In genomic region chr19:16587031-16588023, GRCh38 we compare ENCODE assay signal across 8 cellular contexts. TPM values are rescaled to one million over a fixed set of nuclear protein-coding genes. Genes with fewer than 3 reads are reported as not detected.
A peak's percentile ranks its signal among the peaks of the same experiment; 100 is the strongest.
DNase-seq lines count a peak whose midpoint lies in the region; ATAC-seq and TF ChIP-seq lines count a peak whose summit lies in the region.

No MANE protein-coding gene starts in this region.

- peak overlapping the region; percentile 62 to 87 for H3K4me3 Mint-ChIP-seq in CD14-positive monocyte
- peak overlapping the region; percentile 77 for H3K4me3 Mint-ChIP-seq in activated CD4-positive, alpha-beta memory T cell treated with anti-CD3 and anti-CD28 coated beads, Interleukin-2, amount 10 ng/mL, durations not matched to agents 7 days and 5 days
- H3K4me3 Mint-ChIP-seq in endothelial cell (ENCODE audit: unreplicated experiment), result peak overlapping the region; percentile 75

- H3K36me3 ChIP-seq in osteoblast (ENCODE audit: insufficient read depth, low read length) (no peaks in the 10 kb centered on the region), prostate gland (no peaks in the 10 kb centered on the region)

- TF ChIP-seq POLR2A in prostate gland (IDR thresholded peaks at IDR 0.05), result no peak

- intact Hi-C loops in CD14-positive monocyte (cut with micrococcal nuclease) (loop anchor here in 1 of 2 donors (2.0 to 10.0 kb wide), 3 partner anchors 15 to 143 kb away; partner anchors contain the start of genes CHERP and SLC35E1), prostate gland (cut with DNase I) (no loop called here)

- H3K9me3 Mint-ChIP-seq in CD14-positive monocyte (no peaks in the 10 kb centered on the region), endothelial cell (ENCODE audit: unreplicated experiment) (no peaks in the 10 kb centered on the region)
- no peaks in the 10 kb centered on the region for H3K9me3 Mint-ChIP-seq in activated CD4-positive, alpha-beta memory T cell treated with anti-CD3 and anti-CD28 coated beads, Interleukin-2, amount 10 ng/mL, durations not matched to agents 7 days and 5 days

- POLR2A ChIA-PET in activated CD4-positive, alpha-beta memory T cell treated with anti-CD3 and anti-CD28 coated beads, Interleukin-2, amount 10 ng/mL, durations not matched to agents 7 days and 5 days (lab: Charles Lee), result interaction anchor here (0.8 to 9.9 kb wide), 17 partner anchors 11 to 489 kb away, joined by 3 to 136 read pairs (median 6); partner anchors contain the start of genes HAUS8, MED26, MYO9B and SLC35E1

- H3K4me2 ChIP-seq in osteoblast (ENCODE audit: insufficient read depth, low read length), result no peak overlapping the region

- peak; percentile 90 for DNase-seq in CD14-positive monocyte (ENCODE audit: low spot score)
- peak; percentile 15 for DNase-seq in M059J (ENCODE audit: low read depth)
- DNase-seq in activated CD4-positive, alpha-beta memory T cell treated with anti-CD3 and anti-CD28 coated beads, Interleukin-2, amount 10 ng/mL, durations not matched to agents 7 days and 5 days, result peak; percentile 69
- no peak for DNase-seq in endothelial cell (ENCODE audit: low spot score)
- DNase-seq in osteoblast (ENCODE audit: insufficient read length, low spot score, missing footprints), result peak; percentile 88
- DNase-seq in prostate gland (ENCODE audit: low spot score), result no peak
- DNase-seq in LoVo (ENCODE audit: low spot score), result no peak

- H3K4me1 Mint-ChIP-seq in CD14-positive monocyte (peaks cover 74% of the 10 kb centered on the region), endothelial cell (ENCODE audit: unreplicated experiment) (peaks cover 74% of the 10 kb centered on the region)
- peaks cover 92% of the 10 kb centered on the region for H3K4me1 Mint-ChIP-seq in activated CD4-positive, alpha-beta memory T cell treated with anti-CD3 and anti-CD28 coated beads, Interleukin-2, amount 10 ng/mL, durations not matched to agents 7 days and 5 days

- H4K20me1 ChIP-seq in osteoblast (ENCODE audit: insufficient read depth, low read length), result peaks cover 93% of the 10 kb centered on the region

- no peak overlapping the region for H3K4me3 ChIP-seq in osteoblast (ENCODE audit: insufficient read depth, low read length)
- no peak overlapping the region for H3K4me3 ChIP-seq in prostate gland

- H3K27ac ChIP-seq in osteoblast (ENCODE audit: low read depth, low read length) (no peak overlapping the region), prostate gland (peak overlapping the region in 1 of 2 donors; percentile 11)

- H3K36me3 Mint-ChIP-seq in CD14-positive monocyte, result peaks cover 5 to 8% of the 10 kb centered on the region in 2 donors
- peaks cover 4% of the 10 kb centered on the region for H3K36me3 Mint-ChIP-seq in activated CD4-positive, alpha-beta memory T cell treated with anti-CD3 and anti-CD28 coated beads, Interleukin-2, amount 10 ng/mL, durations not matched to agents 7 days and 5 days (ENCODE audit: low read depth)
- no peaks in the 10 kb centered on the region for H3K36me3 Mint-ChIP-seq in endothelial cell (ENCODE audit: low read depth, unreplicated experiment)

- 26% methylated on average over 23 of the region's 23 CpGs for WGBS in prostate gland

- H3K27ac Mint-ChIP-seq in CD14-positive monocyte, result peak overlapping the region; percentile 96 to 98 (median 97)
- H3K27ac Mint-ChIP-seq in activated CD4-positive, alpha-beta memory T cell treated with anti-CD3 and anti-CD28 coated beads, Interleukin-2, amount 10 ng/mL, durations not matched to agents 7 days and 5 days, result peak overlapping the region; percentile 90
- peak overlapping the region; percentile 45 for H3K27ac Mint-ChIP-seq in endothelial cell (ENCODE audit: unreplicated experiment)

- TF ChIP-seq CTCF in CD14-positive monocyte (IDR thresholded peaks at IDR 0.05) (no peak), endothelial cell (IDR thresholded peaks at IDR 0.05; ENCODE audit: unreplicated experiment) (no peak), osteoblast (IDR thresholded peaks at IDR 0.05; ENCODE audit: extremely low read depth, low read depth, low read length) (no peak), prostate gland (IDR thresholded peaks at IDR 0.05) (no peak)

- peaks cover 0 to 3% (median 0%) of the 10 kb centered on the region in 3 donors for H3K27me3 Mint-ChIP-seq in CD14-positive monocyte (ENCODE audit: low read depth in 3 of 3)
- no peaks in the 10 kb centered on the region for H3K27me3 Mint-ChIP-seq in activated CD4-positive, alpha-beta memory T cell treated with anti-CD3 and anti-CD28 coated beads, Interleukin-2, amount 10 ng/mL, durations not matched to agents 7 days and 5 days
- H3K27me3 Mint-ChIP-seq in endothelial cell (ENCODE audit: unreplicated experiment), result peaks cover 5% of the 10 kb centered on the region

- H3K27me3 ChIP-seq in osteoblast (ENCODE audit: insufficient read depth, low read length) (no peaks in the 10 kb centered on the region), prostate gland (replicated peaks; ENCODE audit: insufficient read depth) (no peaks in the 10 kb centered on the region)

- H3K4me1 ChIP-seq in osteoblast (ENCODE audit: insufficient read depth, low read length), result peaks cover 41% of the 10 kb centered on the region
- peaks cover 25% of the 10 kb centered on the region for H3K4me1 ChIP-seq in prostate gland (replicated peaks)

- no peak overlapping the region for H2AFZ ChIP-seq in osteoblast (ENCODE audit: low read length)

- peaks cover 97% of the 10 kb centered on the region for H3K79me2 ChIP-seq in osteoblast (ENCODE audit: insufficient read depth, low read length)

- CTCF ChIA-PET in activated CD4-positive, alpha-beta memory T cell treated with anti-CD3 and anti-CD28 coated beads, Interleukin-2, amount 10 ng/mL, durations not matched to agents 7 days and 5 days (lab: Charles Lee), result interaction anchor here (0.6 to 2.3 kb wide), 11 partner anchors 8 to 560 kb away, joined by 3 to 7 read pairs (median 3); partner anchors contain the start of genes MED26 and SMIM7

- H3K9me3 ChIP-seq in osteoblast (ENCODE audit: low read depth, low read length) (no peaks in the 10 kb centered on the region), prostate gland (no peaks in the 10 kb centered on the region)

- ATAC-seq in GM21390 (IDR thresholded peaks at IDR 0.05; ENCODE audit: unreplicated experiment), result no peak

RNA-seq across cellular contexts. Expression of gene SLC35E1, which starts 15.1 kb away (rescaled TPM):
- 10 to 100 TPM; 12.1 to 13.5 TPM for polyA plus RNA-seq in CD14-positive monocyte
- 35.7 and 43.5 TPM in 2 replicates for total RNA-seq in M059J (2014; rRNA removed; shearing (Covaris generic))
- total RNA-seq in activated CD4-positive, alpha-beta memory T cell treated with anti-CD3 and anti-CD28 coated beads, Interleukin-2, amount 10 ng/mL, durations not matched to agents 7 days and 5 days, result 10 to 100 TPM; 57.3 to 57.7 TPM
- total RNA-seq in endothelial cell (ENCODE audit: unreplicated experiment) (29.7 TPM), osteoblast (38.0 and 41.5 TPM in 2 replicates), prostate gland (10 to 100 TPM; 42.0 to 69.1 TPM)

RNA-seq across cellular contexts. Expression of gene MED26, which starts 40.7 kb away (rescaled TPM):
- 1 to 10 TPM; 1.1 to 2.1 TPM for polyA plus RNA-seq in CD14-positive monocyte
- 4.0 and 9.2 TPM in 2 replicates for total RNA-seq in M059J (2014; rRNA removed; shearing (Covaris generic))
- total RNA-seq in activated CD4-positive, alpha-beta memory T cell treated with anti-CD3 and anti-CD28 coated beads, Interleukin-2, amount 10 ng/mL, durations not matched to agents 7 days and 5 days, result 10 to 100 TPM; 15.5 to 15.9 TPM
- total RNA-seq in endothelial cell (ENCODE audit: unreplicated experiment), result 13.3 TPM
- 5.8 and 6.5 TPM in 2 replicates for total RNA-seq in osteoblast
- total RNA-seq in prostate gland, result 10 to 100 TPM; 13.5 to 29.9 TPM

RNA-seq across cellular contexts. Expression of gene CHERP, which starts 45.1 kb away (rescaled TPM):
- polyA plus RNA-seq in CD14-positive monocyte, result 1 to 10 TPM; 3.2 to 5.3 TPM
- total RNA-seq in M059J (2014; rRNA removed; shearing (Covaris generic)), result 4.5 and 7.5 TPM in 2 replicates
- total RNA-seq in activated CD4-positive, alpha-beta memory T cell treated with anti-CD3 and anti-CD28 coated beads, Interleukin-2, amount 10 ng/mL, durations not matched to agents 7 days and 5 days, result 10 to 100 TPM; 50.8 to 53.6 TPM
- total RNA-seq in endothelial cell (ENCODE audit: unreplicated experiment), result 66.5 TPM
- 5.8 and 6.5 TPM in 2 replicates for total RNA-seq in osteoblast
- 10 to 100 TPM; 20.9 to 32.7 TPM for total RNA-seq in prostate gland

Comparison
In these comparisons a context has a peak if more than half of its experiments do, and no peak if none do; other contexts are left out.
1. DNase-seq: peak in CD14-positive monocyte (single experiment), M059J (single experiment), activated CD4-positive, alpha-beta memory T cell treated with anti-CD3 and anti-CD28 coated beads, Interleukin-2, amount 10 ng/mL, durations not matched to agents 7 days and 5 days (single experiment) and osteoblast (single experiment); none in endothelial cell (single experiment), prostate gland (single experiment) and LoVo (single experiment).
2. H3K27ac Mint-ChIP-seq: peak in every context shown above with its lines; median percentile 97 in CD14-positive monocyte; 90 in activated CD4-positive, alpha-beta memory T cell treated with anti-CD3 and anti-CD28 coated beads, Interleukin-2, amount 10 ng/mL, durations not matched to agents 7 days and 5 days; 45 in endothelial cell.
3. Peak in every context shown above with its lines, with median percentiles within 50 percentile points of each other: H3K4me3 Mint-ChIP-seq.